17 cellular contexts compared by ENCODE assay signal in genomic region chr16:14004719-14005315, GRCh38.
DNase-seq lines count a peak whose midpoint lies in the region; ATAC-seq and TF ChIP-seq lines count a peak whose summit lies in the region.
"Had no signal": no experiment of that assay in that cellular context is flagged by ENCODE, and none has a peak within 500 bp of the region (broad histone marks: within the 10 kb centered on the region; RNA-seq: fewer than 3 reads in every experiment).

No MANE protein-coding gene starts in this region.

- no peak overlapping the region for H3K23ac ChIP-seq in neuronal stem cell (ENCODE audit: low read depth, low read length, poor library complexity)

- H2BK120ac ChIP-seq in neuronal stem cell (ENCODE audit: low read depth, low read length): peak overlapping the region; percentile 74

- H3K27me3 Mint-ChIP-seq in dendritic cell treated with granulocyte-macrophage colony-stimulating factor and Interleukin-4, amounts not matched to agents 40 ng/mL and 50 ng/mL, for 4 days: peaks cover 4% of the 10 kb centered on the region

- peaks cover 79% of the 10 kb centered on the region for H3K4me1 Mint-ChIP-seq in dendritic cell treated with granulocyte-macrophage colony-stimulating factor and Interleukin-4, amounts not matched to agents 40 ng/mL and 50 ng/mL, for 4 days (ENCODE audit: low read depth)

- no peak for TF ChIP-seq CTCF in heart left ventricle (IDR thresholded peaks at IDR 0.05)
- no peak for TF ChIP-seq CTCF in thyroid gland (IDR thresholded peaks at IDR 0.05)
- TF ChIP-seq CTCF in omental fat pad (IDR thresholded peaks at IDR 0.05): no peak

- WGBS in heart left ventricle, 4 donors: 41 to 68% (median 49%) methylated on average over 2 of the region's 2 CpGs
- WGBS in neuronal stem cell (ENCODE audit: extremely low coverage in 2 of 2, insufficient read length in 2 of 2, insufficient replicate concordance in 1 of 2), 2 donors: no CpG with 5 or more reads among the region's 2 CpGs
- WGBS in thyroid gland, 2 donors: 55 to 58% methylated on average over 1 to 2 of the region's 2 CpGs

- H3K27ac ChIP-seq in heart left ventricle: peak overlapping the region in 11 of 12 donors; percentile 18 to 85 (median 68)
- no peak overlapping the region for H3K27ac ChIP-seq in neuronal stem cell (replicated peaks; ENCODE audit: low read length)
- H3K27ac ChIP-seq in thyroid gland: peak overlapping the region; percentile 27 to 54 (median 51)

- no peak overlapping the region for H3K4me3 Mint-ChIP-seq in dendritic cell treated with granulocyte-macrophage colony-stimulating factor and Interleukin-4, amounts not matched to agents 40 ng/mL and 50 ng/mL, for 4 days
- H3K4me3 Mint-ChIP-seq: activated CD8-positive, alpha-beta T cell treated with anti-CD3 and anti-CD28 coated beads for 36 hours; CD4-positive, alpha-beta memory T cell; naive thymus-derived CD4-positive, alpha-beta T cell had no signal

- intact Hi-C loops in heart left ventricle (cut with DNase I) (loop anchor here in 7 of 10 donors (5.0 to 10.0 kb wide), 9 partner anchors 48 to 182 kb away; partner anchors contain the start of genes MRTFB (in 4 of the 7) and ERCC4 (in 2 of the 7)), Right ventricle myocardium superior (cut with DNase I) (loop anchor here (10.0 kb wide), 1 partner anchor 50 kb away; no protein-coding TSS in a partner anchor), thyroid gland (cut with DNase I) (loop anchor here (10.0 kb wide), 1 partner anchor 80 kb away; the partner anchor contains the start of gene ERCC4)
- intact Hi-C loops in dendritic cell treated with granulocyte-macrophage colony-stimulating factor and Interleukin-4, amounts not matched to agents 40 ng/mL and 50 ng/mL, for 4 days (cut with micrococcal nuclease): loop anchor here (5.0 to 10.0 kb wide), 4 partner anchors 48 to 627 kb away; partner anchors contain the start of genes BFAR, MRTFB and PARN

- no peaks in the 10 kb centered on the region for H3K79me1 ChIP-seq in neuronal stem cell (ENCODE audit: low read depth, low read length)

- no peak overlapping the region for H3K4me3 ChIP-seq in heart left ventricle
- H3K4me3 ChIP-seq in neuronal stem cell (ENCODE audit: low read length in 2 of 2): no peak overlapping the region
- no peak overlapping the region for H3K4me3 ChIP-seq in thyroid gland (replicated peaks in 1 of 3)
- H3K4me3 ChIP-seq: adrenal gland had no signal

- peak overlapping the region; percentile 93 for H2BK15ac ChIP-seq in neuronal stem cell (ENCODE audit: low read length)

- H3K4me1 ChIP-seq in heart left ventricle (peaks cover 0 to 54% (median 30%) of the 10 kb centered on the region in 12 donors), neuronal stem cell (ENCODE audit: control insufficient read depth in 2 of 2, insufficient read depth in 1 of 2, low read depth in 1 of 2, low read length in 2 of 2) (peaks cover 21 to 24% of the 10 kb centered on the region in 2 donors), thyroid gland (peaks cover 0 to 9% of the 10 kb centered on the region in 2 donors)

- peak overlapping the region; percentile 39 for H3K14ac ChIP-seq in neuronal stem cell (ENCODE audit: low read length)

- H3K27me3 ChIP-seq in heart left ventricle: no peaks in the 10 kb centered on the region
- no peaks in the 10 kb centered on the region for H3K27me3 ChIP-seq in neuronal stem cell (ENCODE audit: control insufficient read depth in 3 of 3, insufficient read depth in 3 of 3, low read depth in 1 of 3, low read length in 3 of 3)
- H3K27me3 ChIP-seq in thyroid gland: no peaks in the 10 kb centered on the region
- H3K27me3 ChIP-seq: adrenal gland had no signal

- no peaks in the 10 kb centered on the region for H3K9me3 Mint-ChIP-seq in dendritic cell treated with granulocyte-macrophage colony-stimulating factor and Interleukin-4, amounts not matched to agents 40 ng/mL and 50 ng/mL, for 4 days
- H3K9me3 Mint-ChIP-seq: activated CD8-positive, alpha-beta T cell treated with anti-CD3 and anti-CD28 coated beads for 36 hours; CD4-positive, alpha-beta memory T cell had no signal

- H2BK5ac ChIP-seq in neuronal stem cell (ENCODE audit: low read length): peak overlapping the region; percentile 4

- H3K27ac Mint-ChIP-seq in dendritic cell treated with granulocyte-macrophage colony-stimulating factor and Interleukin-4, amounts not matched to agents 40 ng/mL and 50 ng/mL, for 4 days: peak overlapping the region; percentile 78
- H3K27ac Mint-ChIP-seq: activated CD8-positive, alpha-beta T cell treated with anti-CD3 and anti-CD28 coated beads for 36 hours; CD4-positive, alpha-beta memory T cell; naive thymus-derived CD4-positive, alpha-beta T cell had no signal

- ATAC-seq in heart left ventricle (no peak), Right ventricle myocardium superior (ENCODE audit: poor library complexity) (no peak), omental fat pad (ENCODE audit: low FRiP score) (no peak)
- ATAC-seq: activated CD8-positive, alpha-beta T cell treated with anti-CD3 and anti-CD28 coated beads for 36 hours; naive thymus-derived CD4-positive, alpha-beta T cell had no signal

- H3K36me3 ChIP-seq in heart left ventricle: no peaks in the 10 kb centered on the region
- H3K36me3 ChIP-seq in neuronal stem cell (replicated peaks in 1 of 2; ENCODE audit: control insufficient read depth in 2 of 2, insufficient read depth in 2 of 2, low read length in 2 of 2): no peaks in the 10 kb centered on the region
- no peaks in the 10 kb centered on the region for H3K36me3 ChIP-seq in thyroid gland
- H3K36me3 ChIP-seq: adrenal gland had no signal

- no peak overlapping the region for H3K4ac ChIP-seq in neuronal stem cell (ENCODE audit: low read length)

- TF ChIP-seq POLR2A in heart left ventricle (IDR thresholded peaks at IDR 0.05) (no peak), thyroid gland (IDR thresholded peaks at IDR 0.05) (no peak)

- no peak overlapping the region for H3K4me2 ChIP-seq in neuronal stem cell (ENCODE audit: insufficient read depth, low read length, poor library complexity, severe bottlenecking)

- peak overlapping the region; percentile 86 for H3K18ac ChIP-seq in neuronal stem cell (ENCODE audit: low read length)

- H4K8ac ChIP-seq in neuronal stem cell (ENCODE audit: low read depth, low read length): no peak overlapping the region

- peak overlapping the region; percentile 91 for H2AK5ac ChIP-seq in neuronal stem cell (ENCODE audit: low read depth, low read length)

- DNase-seq in heart left ventricle (no peak), Right ventricle myocardium superior (no peak), neuronal stem cell (ENCODE audit: low spot score) (no peak), thyroid gland (no peak), omental fat pad (ENCODE audit: low spot score) (no peak), NCI-H526 (lab: John Stamatoyannopoulos, UW) (no peak), AML-193 (lab: John Stamatoyannopoulos, UW) (no peak)
- DNase-seq: activated CD8-positive, alpha-beta T cell treated with anti-CD3 and anti-CD28 coated beads for 36 hours; CD4-positive, alpha-beta memory T cell; EL; GOT3; naive thymus-derived CD4-positive, alpha-beta T cell; NCI-H2081 treated with DMSO at 0.1 percent for 48 hours; NCI-H69; stimulated activated CD4-positive, alpha-beta T cell treated with anti-CD3 and anti-CD28 coated beads, Interleukin-2, amount 100 ng/mL, for 48 hours had no signal

- H3K36me3 Mint-ChIP-seq in dendritic cell treated with granulocyte-macrophage colony-stimulating factor and Interleukin-4, amounts not matched to agents 40 ng/mL and 50 ng/mL, for 4 days (ENCODE audit: low read depth): no peaks in the 10 kb centered on the region
- H3K36me3 Mint-ChIP-seq: CD4-positive, alpha-beta memory T cell; naive thymus-derived CD4-positive, alpha-beta T cell had no signal

- H2BK12ac ChIP-seq in neuronal stem cell (ENCODE audit: low read length): peak overlapping the region; percentile 33

- no peaks in the 10 kb centered on the region for H3K9me3 ChIP-seq in heart left ventricle
- H3K9me3 ChIP-seq in neuronal stem cell (replicated peaks in 1 of 2; ENCODE audit: control insufficient read depth in 2 of 2, insufficient read depth in 1 of 2, low read depth in 1 of 2, low read length in 2 of 2): peaks cover 0 to 6% of the 10 kb centered on the region in 2 donors
- H3K9me3 ChIP-seq in thyroid gland: no peaks in the 10 kb centered on the region
- H3K9me3 ChIP-seq: adrenal gland had no signal

- no peak overlapping the region for H3K9ac ChIP-seq in neuronal stem cell (ENCODE audit: low read depth, low read length, poor library complexity)

- H4K91ac ChIP-seq in neuronal stem cell (ENCODE audit: low read depth, low read length, poor library complexity): no peak overlapping the region

- H2AFZ ChIP-seq in neuronal stem cell (ENCODE audit: low read length): peak overlapping the region; percentile 81
